ENCODE assay signal across 8 cellular contexts in the genomic region with DNA sequence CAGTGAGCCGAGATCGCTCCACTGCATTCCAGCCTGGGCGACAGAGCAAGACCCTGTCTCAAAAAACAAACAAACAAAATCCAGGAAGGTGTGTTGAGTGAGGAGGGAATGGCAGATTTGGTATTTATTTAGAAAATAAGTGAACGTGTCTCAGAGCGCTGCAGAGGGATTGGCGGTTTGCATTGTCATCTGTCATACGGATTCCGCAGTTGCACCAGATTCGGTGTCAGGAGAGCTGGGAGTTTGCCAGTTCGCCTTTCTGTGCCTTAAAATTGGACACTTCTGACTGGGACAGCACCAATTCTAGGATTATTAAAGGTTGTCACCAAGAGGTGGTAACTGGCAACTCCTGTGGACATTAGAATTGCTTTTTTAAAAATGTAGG. TPM values are rescaled to one million over a fixed set of nuclear protein-coding genes. Genes with fewer than 3 reads are reported as not detected.
A peak's percentile ranks its signal among the peaks of the same experiment; 100 is the strongest.
DNase-seq lines count a peak whose midpoint lies in the region; ATAC-seq and TF ChIP-seq lines count a peak whose summit lies in the region.

No MANE protein-coding gene starts in this region.

- ATAC-seq in CD4-positive, CD25-positive, alpha-beta regulatory T cell (ENCODE audit: low read depth in 2 of 2): no peak
- ATAC-seq in thoracic aorta (ENCODE audit: insufficient number of reproducible peaks, low FRiP score, low read depth) (no peak), GM21447 (IDR thresholded peaks at IDR 0.05; ENCODE audit: unreplicated experiment) (no peak)

- peaks cover 21% of the 10 kb centered on the region for H3K4me1 ChIP-seq in CD4-positive, CD25-positive, alpha-beta regulatory T cell (ENCODE audit: control insufficient read depth, insufficient read depth, low read length, poor library complexity, severe bottlenecking)
- H3K4me1 ChIP-seq in liver (ENCODE audit: control insufficient read depth in 4 of 4, insufficient read depth in 4 of 4, low read length in 3 of 4) (peaks cover 5 to 30% (median 11%) of the 10 kb centered on the region in 4 donors), thoracic aorta (ENCODE audit: control insufficient read depth in 1 of 2, low read depth in 2 of 2) (peaks cover 13% of the 10 kb centered on the region in 2 donors)

- 15% methylated on average over 10 of the region's 10 CpGs for WGBS in liver

- no peaks in the 10 kb centered on the region for H3K27me3 Mint-ChIP-seq in CD4-positive, CD25-positive, alpha-beta regulatory T cell

- peak overlapping the region; percentile 97 to 100 (median 100) for H3K4me3 Mint-ChIP-seq in CD4-positive, CD25-positive, alpha-beta regulatory T cell

- TF ChIP-seq CTCF in LNCaP clone FGC (IDR thresholded peaks at IDR 0.05; ENCODE audit: control insufficient read depth, extremely low read depth, insufficient read depth): no peak
- no peak for TF ChIP-seq CTCF in liver (IDR thresholded peaks at IDR 0.05; ENCODE audit: low read depth, low read length, missing input control)
- no peak for TF ChIP-seq CTCF in thoracic aorta (IDR thresholded peaks at IDR 0.05)

- no peaks in the 10 kb centered on the region for H3K36me3 Mint-ChIP-seq in CD4-positive, CD25-positive, alpha-beta regulatory T cell

- H3K4me1 Mint-ChIP-seq in CD4-positive, CD25-positive, alpha-beta regulatory T cell: peaks cover 31 to 46% (median 36%) of the 10 kb centered on the region in 4 donors

- no peaks in the 10 kb centered on the region for H3K27me3 ChIP-seq in CD4-positive, CD25-positive, alpha-beta regulatory T cell (ENCODE audit: control insufficient read depth, insufficient read depth, low read length)
- H3K27me3 ChIP-seq in liver (ENCODE audit: control insufficient read depth in 4 of 4, insufficient read depth in 4 of 4, low read length in 3 of 4) (no peaks in the 10 kb centered on the region), thoracic aorta (replicated peaks; ENCODE audit: insufficient read depth) (no peaks in the 10 kb centered on the region)

- no peaks in the 10 kb centered on the region for H3K9me3 ChIP-seq in CD4-positive, CD25-positive, alpha-beta regulatory T cell (ENCODE audit: control insufficient read depth in 2 of 2, low read length in 2 of 2)
- H3K9me3 ChIP-seq in liver (ENCODE audit: control insufficient read depth in 4 of 4, low read length in 3 of 4): no peaks in the 10 kb centered on the region
- no peaks in the 10 kb centered on the region for H3K9me3 ChIP-seq in thoracic aorta

- H3K9me3 Mint-ChIP-seq in CD4-positive, CD25-positive, alpha-beta regulatory T cell: peaks cover 0 to 1% (median 0%) of the 10 kb centered on the region in 7 donors

- H3K27ac ChIP-seq in CD4-positive, CD25-positive, alpha-beta regulatory T cell (ENCODE audit: insufficient read depth, low read length, poor library complexity, severe bottlenecking): peak overlapping the region; percentile 67
- no peak overlapping the region for H3K27ac ChIP-seq in liver (ENCODE audit: low read depth in 1 of 2, low read length in 2 of 2)
- H3K27ac ChIP-seq in thoracic aorta: peak overlapping the region in 1 of 2 donors; percentile 29

- H3K36me3 ChIP-seq in CD4-positive, CD25-positive, alpha-beta regulatory T cell (ENCODE audit: control insufficient read depth, insufficient read depth, low read length): peaks cover 23% of the 10 kb centered on the region
- H3K36me3 ChIP-seq in liver (ENCODE audit: control insufficient read depth in 4 of 4, insufficient read depth in 3 of 4, low read depth in 1 of 4, low read length in 3 of 4) (peaks cover 1 to 10% (median 4%) of the 10 kb centered on the region in 4 donors), thoracic aorta (no peaks in the 10 kb centered on the region)

- DNase-seq in CD4-positive, CD25-positive, alpha-beta regulatory T cell: peak in 1 of 3 donors; percentile 2
- DNase-seq in LNCaP clone FGC (ENCODE audit: low read depth): no peak
- peak; percentile 20 to 49 for DNase-seq in T47D (ENCODE audit: low read depth in 1 of 2, low spot score in 1 of 2)
- no peak for DNase-seq in thoracic aorta (ENCODE audit: low spot score)
- DNase-seq in HK-2 (ENCODE audit: unreplicated experiment): no peak
- no peak for DNase-seq in A172 (ENCODE audit: low spot score)

- H3K4me3 ChIP-seq in CD4-positive, CD25-positive, alpha-beta regulatory T cell (ENCODE audit: low read depth, low read length): peak overlapping the region; percentile 66
- H3K4me3 ChIP-seq in LNCaP clone FGC (ENCODE audit: low read depth, low read length): peak overlapping the region; percentile 87
- H3K4me3 ChIP-seq in liver (ENCODE audit: low read depth in 1 of 3, low read length in 3 of 3): peak overlapping the region; percentile 61 to 92 (median 86)
- H3K4me3 ChIP-seq in thoracic aorta: peak overlapping the region; percentile 98

- no peak for TF ChIP-seq RAD21 in liver (IDR thresholded peaks at IDR 0.05)

- H3K27ac Mint-ChIP-seq in CD4-positive, CD25-positive, alpha-beta regulatory T cell: peak overlapping the region; percentile 89 to 99 (median 92)

- in situ Hi-C loops in T47D (cut with HindIII; ENCODE audit: low pct_unique_long_range_greater_than_20kb, low sequenced_read_pairs): no loop called here

- peak overlapping the region in 1 of 2 donors; percentile 53 for H3K9ac ChIP-seq in liver (ENCODE audit: low read depth in 1 of 2, low read length in 2 of 2)

TF ChIP-seq in liver, 16 proteins besides CTCF, POLR2A, EP300 and RAD21:
- no peak for TF ChIP-seq HNF4A (conservative IDR thresholded peaks at IDR 0.05)
- TF ChIP-seq, protein P1, sequence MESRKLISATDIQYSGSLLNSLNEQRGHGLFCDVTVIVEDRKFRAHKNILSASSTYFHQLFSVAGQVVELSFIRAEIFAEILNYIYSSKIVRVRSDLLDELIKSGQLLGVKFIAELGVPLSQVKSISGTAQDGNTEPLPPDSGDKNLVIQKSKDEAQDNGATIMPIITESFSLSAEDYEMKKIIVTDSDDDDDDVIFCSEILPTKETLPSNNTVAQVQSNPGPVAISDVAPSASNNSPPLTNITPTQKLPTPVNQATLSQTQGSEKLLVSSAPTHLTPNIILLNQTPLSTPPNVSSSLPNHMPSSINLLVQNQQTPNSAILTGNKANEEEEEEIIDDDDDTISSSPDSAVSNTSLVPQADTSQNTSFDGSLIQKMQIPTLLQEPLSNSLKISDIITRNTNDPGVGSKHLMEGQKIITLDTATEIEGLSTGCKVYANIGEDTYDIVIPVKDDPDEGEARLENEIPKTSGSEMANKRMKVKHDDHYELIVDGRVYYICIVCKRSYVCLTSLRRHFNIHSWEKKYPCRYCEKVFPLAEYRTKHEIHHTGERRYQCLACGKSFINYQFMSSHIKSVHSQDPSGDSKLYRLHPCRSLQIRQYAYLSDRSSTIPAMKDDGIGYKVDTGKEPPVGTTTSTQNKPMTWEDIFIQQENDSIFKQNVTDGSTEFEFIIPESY (IDR thresholded peaks at IDR 0.05): no peak

RNA-seq across cellular contexts. Expression of a gene that starts 0.9 kb away (rescaled TPM):
- 10.9 TPM for total RNA-seq in CD4-positive, CD25-positive, alpha-beta regulatory T cell
- 10 to 100 TPM in 3 of 4 donors, 1 to 10 TPM in 1; 6.8 to 10.7 (median 10.3) TPM for polyA plus RNA-seq in CD4-positive, CD25-positive, alpha-beta regulatory T cell
- total RNA-seq in liver (1 to 10 TPM; 8.5 to 9.7 TPM), thoracic aorta (10 to 100 TPM in 1 of 2 donors, 1 to 10 TPM in 1; 6.4 to 18.4 TPM)
- 1 to 10 TPM; 5.0 to 8.3 TPM for polyA plus RNA-seq in liver
- 12.6 and 17.0 TPM in 2 replicates for total RNA-seq in A172 (2014; rRNA removed; shearing (Covaris generic))

RNA-seq across cellular contexts. Expression of a gene that starts 49.4 kb away (rescaled TPM):
- total RNA-seq in CD4-positive, CD25-positive, alpha-beta regulatory T cell: not detected
- polyA plus RNA-seq in CD4-positive, CD25-positive, alpha-beta regulatory T cell: under 1 TPM in 1 of 4 donors, not detected in 3; 0.06 TPM
- 10 to 100 TPM; 41.2 to 74.7 TPM for total RNA-seq in liver
- 10 to 100 TPM; 25.0 to 27.1 TPM for polyA plus RNA-seq in liver
- 1 to 10 TPM; 5.4 to 6.7 TPM for total RNA-seq in thoracic aorta
- total RNA-seq in A172 (2014; rRNA removed; shearing (Covaris generic)): 39.5 and 40.9 TPM in 2 replicates

Comparison
In these comparisons a context has a peak if more than half of its experiments do, and no peak if none do; other contexts are left out.
1. DNase-seq: peak in T47D (2 of 2); none in LNCaP clone FGC (single experiment), thoracic aorta (single experiment), HK-2 (single experiment) and A172 (single experiment).
2. Peak in every context shown above with its lines, with median percentiles within 50 percentile points of each other: H3K4me3 ChIP-seq.